ENCODE assay signal across 9 cellular contexts in the genomic region with DNA sequence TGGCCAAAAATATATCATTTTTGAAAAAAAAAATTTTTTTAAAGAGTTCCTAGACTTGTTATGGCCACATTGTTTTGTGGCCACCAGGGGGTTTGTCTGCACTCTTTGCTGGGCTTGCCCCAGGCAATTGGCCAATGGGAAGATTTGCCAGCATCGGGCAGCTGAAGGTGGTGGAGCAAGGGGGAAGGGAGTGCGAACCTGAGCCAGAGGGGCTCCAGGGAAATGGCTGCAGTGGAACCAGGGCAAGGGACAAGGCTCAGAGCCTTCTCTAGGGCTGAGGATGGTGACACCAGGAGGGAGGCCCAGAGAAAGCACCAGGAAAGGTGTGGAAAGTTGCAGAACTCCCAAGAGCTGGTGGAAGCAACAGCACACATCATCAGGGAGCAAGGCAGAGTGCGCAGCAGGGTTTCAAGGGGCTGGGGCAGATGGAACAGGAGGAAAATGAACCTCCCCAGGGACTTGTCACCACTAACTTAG. TPM values are rescaled to one million over a fixed set of nuclear protein-coding genes. Genes with fewer than 3 reads are reported as not detected.
DNase-seq lines count a peak whose midpoint lies in the region; ATAC-seq, FAIRE-seq and TF ChIP-seq lines count a peak whose summit lies in the region.
"Had no signal": no experiment of that assay in that cellular context is flagged by ENCODE, and none has a peak within 500 bp of the region (broad histone marks: within the 10 kb centered on the region; RNA-seq: fewer than 3 reads in every experiment).

No MANE protein-coding gene starts in this region.

- H4K20me1 ChIP-seq in MM.1S (ENCODE audit: insufficient read depth, low read length) (no peaks in the 10 kb centered on the region), GM12878 (ENCODE audit: control insufficient read depth, insufficient read depth) (no peaks in the 10 kb centered on the region)

- H2AFZ ChIP-seq in MM.1S (ENCODE audit: low read length) (no peak overlapping the region), GM12878 (ENCODE audit: control insufficient read depth, low read depth, low read length) (no peak overlapping the region)

- no peaks in the 10 kb centered on the region for H3K36me3 Mint-ChIP-seq in activated naive CD4-positive, alpha-beta T cell treated with anti-CD3 and anti-CD28 coated beads, Interleukin-2, amount 50 U/mL, for 72 hours

- no peak overlapping the region for H3K4me2 ChIP-seq in MM.1S (ENCODE audit: low read depth, low read length)
- H3K4me2 ChIP-seq in GM12878 (ENCODE audit: control insufficient read depth, insufficient read depth) = no peak overlapping the region

- 76% methylated on average over 3 of the region's 3 CpGs for WGBS in GM12878 (ENCODE audit: insufficient coverage, insufficient replicate concordance, low lambda C conversion rate, missing lambda C conversion rate)
- WGBS in right lobe of liver (ENCODE audit: insufficient coverage, low coverage, low lambda C conversion rate, missing lambda C conversion rate) = 26% methylated on average over 3 of the region's 3 CpGs

- CTCF ChIA-PET in GM12878 (lab: Yijun Ruan, JAX) = interaction anchor here (0.8 to 2.4 kb wide), 10 partner anchors 10 to 285 kb away, joined by 3 to 10 read pairs (median 4); no protein-coding TSS in a partner anchor

- TF ChIP-seq RAD21 in GM12878 (IDR thresholded peaks at IDR 0.05; ENCODE audit: insufficient read depth, low read depth, low read length) = peak; percentile 61

- H3K27me3 ChIP-seq in MM.1S (replicated peaks; ENCODE audit: insufficient read depth, low read length) (no peaks in the 10 kb centered on the region), GM12878 (replicated peaks in 1 of 2; ENCODE audit: control insufficient read depth in 2 of 2, insufficient read depth in 2 of 2, low read length in 1 of 2) (no peaks in the 10 kb centered on the region), right lobe of liver (no peaks in the 10 kb centered on the region)

- H3K79me2 ChIP-seq in MM.1S (ENCODE audit: low read length) = no peaks in the 10 kb centered on the region
- no peaks in the 10 kb centered on the region for H3K79me2 ChIP-seq in GM12878 (ENCODE audit: control insufficient read depth, insufficient read depth, low read length)

- RAD21 ChIA-PET in GM12878 (lab: Charles Lee; ENCODE audit: unreplicated experiment) = interaction anchor here (0.6 to 2.0 kb wide), 10 partner anchors 17 to 372 kb away, joined by 3 to 7 read pairs (median 4); no protein-coding TSS in a partner anchor

- POLR2A ChIA-PET in GM12878 (lab: Charles Lee) = no interaction called here

- TF ChIP-seq EP300 in GM12878 (IDR thresholded peaks at IDR 0.05; ENCODE audit: borderline replicate concordance in 1 of 2, control insufficient read depth in 1 of 2, low read depth in 2 of 2, low read length in 2 of 2) = no peak

- peak; percentile 27 for TF ChIP-seq CTCF in MM.1S (IDR thresholded peaks at IDR 0.05; ENCODE audit: low read length)
- TF ChIP-seq CTCF in GM12878 (IDR thresholded peaks at IDR 0.05 in 2 of 3, conservative IDR thresholded peaks at IDR 0.05 in 1 of 3; ENCODE audit: control insufficient read depth in 2 of 3, extremely low read depth in 1 of 3, insufficient read depth in 1 of 3, low read depth in 3 of 3, low read length in 3 of 3) = peak; percentile 35 to 47 (median 43); a peak in 5 of 6 replicates
- peak; percentile 60 to 67 (median 61) for TF ChIP-seq CTCF in right lobe of liver (IDR thresholded peaks at IDR 0.05)

- H3K36me3 ChIP-seq in MM.1S (replicated peaks; ENCODE audit: insufficient read depth, low read length) (no peaks in the 10 kb centered on the region), GM12878 (ENCODE audit: control insufficient read depth in 2 of 2, insufficient read depth in 2 of 2, low read length in 1 of 2) (no peaks in the 10 kb centered on the region), right lobe of liver (no peaks in the 10 kb centered on the region)

- H3K9ac ChIP-seq in MM.1S (ENCODE audit: low read length) (no peak overlapping the region), GM12878 (ENCODE audit: control insufficient read depth, insufficient read depth, low read length) (no peak overlapping the region)

- intact Hi-C loops in GM12878 (cut with micrococcal nuclease; ENCODE audit: unreplicated experiment) = no loop called here
- intact Hi-C loops in right lobe of liver (cut with DNase I) = no loop called here

- no peak overlapping the region for H3K27ac Mint-ChIP-seq in activated naive CD4-positive, alpha-beta T cell treated with anti-CD3 and anti-CD28 coated beads, Interleukin-2, amount 50 U/mL, for 72 hours

- H3K9me2 ChIP-seq in MM.1S (replicated peaks; ENCODE audit: insufficient read depth, low read length) = no peaks in the 10 kb centered on the region

- TF ChIP-seq POLR2A in GM12878 (IDR thresholded peaks at IDR 0.05; ENCODE audit: low read depth, low read length) (no peak), right lobe of liver (IDR thresholded peaks at IDR 0.05) (no peak)

- H3K27ac ChIP-seq in MM.1S (ENCODE audit: low read length) = no peak overlapping the region
- H3K27ac ChIP-seq in GM12878 (ENCODE audit: control insufficient read depth, insufficient read depth) = no peak overlapping the region
- no peak overlapping the region for H3K27ac ChIP-seq in right lobe of liver

- peaks cover 24% of the 10 kb centered on the region for H3F3A ChIP-seq in MM.1S (ENCODE audit: insufficient read depth, low read length)

- in situ Hi-C loops in GM12878 (cut with MboI) = no loop called here

- H3K9me3 ChIP-seq in MM.1S (replicated peaks; ENCODE audit: insufficient read depth, low read length) = no peaks in the 10 kb centered on the region
- no peaks in the 10 kb centered on the region; the same call in 1 of the 3 replicates for H3K9me3 ChIP-seq in GM12878 (replicated peaks; ENCODE audit: control insufficient read depth, insufficient read depth, low read length)
- H3K9me3 ChIP-seq in right lobe of liver = no peaks in the 10 kb centered on the region

- peaks cover 27% of the 10 kb centered on the region for H3K4me1 ChIP-seq in MM.1S (ENCODE audit: low read length)
- peaks cover 27% of the 10 kb centered on the region for H3K4me1 ChIP-seq in GM12878 (ENCODE audit: control insufficient read depth, insufficient read depth, low read length)
- H3K4me1 ChIP-seq in right lobe of liver = peaks cover 0 to 11% (median 4%) of the 10 kb centered on the region in 4 donors

- DNase-seq in EH (ENCODE audit: low read depth) (peak; percentile 65), MM.1S (no peak), GM12878 (ENCODE audit: low read depth, low spot score) (no peak), right lobe of liver (peak; percentile 69 to 79 (median 71)), NCI-H2081 treated with DMSO at 0.1 percent for 48 hours (lab: John Stamatoyannopoulos, UW) (no peak)
- DNase-seq in activated CD8-positive, alpha-beta memory T cell treated with anti-CD3 and anti-CD28 coated beads for 24 hours = no peak
- no peak for DNase-seq in activated naive CD4-positive, alpha-beta T cell treated with anti-CD3 and anti-CD28 coated beads, Interleukin-2, amount 50 U/mL, for 72 hours (ENCODE audit: low spot score in 2 of 2)

- H3K9me3 Mint-ChIP-seq in activated naive CD4-positive, alpha-beta T cell treated with anti-CD3 and anti-CD28 coated beads, Interleukin-2, amount 50 U/mL, for 72 hours = peaks cover 4 to 5% of the 10 kb centered on the region in 2 donors

- H3K4me3 ChIP-seq in MM.1S (ENCODE audit: low read length) (no peak overlapping the region), GM12878 (no peak overlapping the region), right lobe of liver (no peak overlapping the region)

- peak; percentile 59 for ATAC-seq in GM12878
- ATAC-seq in right lobe of liver = peak; percentile 72 to 86 (median 80)
- no peak for ATAC-seq in HG03095 (IDR thresholded peaks at IDR 0.05; ENCODE audit: unreplicated experiment)
- ATAC-seq in activated naive CD4-positive, alpha-beta T cell treated with anti-CD3 and anti-CD28 coated beads, Interleukin-2, amount 50 U/mL, for 72 hours = no peak

- SMC1A ChIA-PET in GM12878 (lab: Charles Lee; ENCODE audit: uncharacterized antibody, unreplicated experiment) = interaction anchor here (0.8 to 3.6 kb wide), 7 partner anchors 11 to 286 kb away, joined by 3 to 25 read pairs (median 4); a partner anchor contains a TSS

- BruUV-seq in GM12878 (replicated peaks; lab: Mats Ljungman, UMichigan) = no TSS peak

- no peak for FAIRE-seq in GM12878 (lab: Jason Lieb, UNC)
- FAIRE-seq: islet of Langerhans had no signal

TF ChIP-seq in GM12878, 131 proteins besides CTCF, POLR2A, EP300 and RAD21:
- TF ChIP-seq SMC3 (IDR thresholded peaks at IDR 0.05; ENCODE audit: borderline replicate concordance, low read length) = peak; percentile 40; the same call in 1 of the 2 replicates
- no peak for TF ChIP-seq NBN (IDR thresholded peaks at IDR 0.05)
- no peak for TF ChIP-seq SIN3A (IDR thresholded peaks at IDR 0.05; ENCODE audit: low read depth, low read length)

RNA-seq across cellular contexts. Expression of a gene that starts 15.5 kb away (rescaled TPM):
- 68.0 and 69.9 TPM in 2 replicates for total RNA-seq in GM12878 (2013; cell fraction: nucleolus; rRNA removed)
- total RNA-seq in GM12878 (2014; rRNA removed) (4.6 and 5.1 TPM in 2 replicates), GM12878 (2014; rRNA removed; fragmentation: Illumina TruSeq; extraction: Trizol) (5.4 and 6.3 TPM in 2 replicates), GM12878 (2021) (41.7 and 43.2 TPM in 2 replicates), right lobe of liver (10 to 100 TPM; 12.2 to 23.0 (median 16.5) TPM)
- polyA plus RNA-seq in GM12878 (2011; ENCODE audit: low read depth) = 8.0 TPM
- polyA plus RNA-seq in GM12878 (2011; rRNA removed) (2.1 and 3.8 TPM in 2 replicates), GM12878 (2014; fragmentation: Illumina TruSeq; extraction: Trizol) (13.6 and 16.8 TPM in 2 replicates), GM12878 (2014; fragmentation: Nextera tagmentation; extraction: Ambion mirVana) (1 to 10 TPM; 1.4 to 1.7 TPM), GM12878 (2014; rRNA removed) (11.3 and 12.8 TPM in 2 replicates), GM12878 (2016; fragmentation: Nextera tagmentation; extraction: Ambion mirVana) (1 to 10 TPM; 1.2 to 1.5 TPM)
- 7.6 and 13.2 TPM in 2 replicates for polyA plus RNA-seq in GM12878 (2011; cell fraction: cytosol; rRNA removed)
- 20.8 and 26.8 TPM in 2 replicates for polyA plus RNA-seq in GM12878 (2011; cell fraction: nucleus; rRNA removed)
- 18.2 and 19.7 TPM in 2 replicates for polyA plus RNA-seq in GM12878 (2012)
- 13.8 and 19.1 TPM in 2 replicates for polyA minus RNA-seq in GM12878 (2011; rRNA and poly(A)+ RNA removed)
- 15.9 and 18.3 TPM in 2 replicates for polyA minus RNA-seq in GM12878 (2011; cell fraction: cytosol; rRNA and poly(A)+ RNA removed)
- 13.7 and 25.9 TPM in 2 replicates for polyA minus RNA-seq in GM12878 (2011; cell fraction: nucleus; rRNA and poly(A)+ RNA removed)
- total RNA-seq in activated naive CD4-positive, alpha-beta T cell treated with anti-CD3 and anti-CD28 coated beads, Interleukin-2, amount 50 U/mL, for 72 hours = 10 to 100 TPM; 35.5 to 51.5 TPM

Comparison
In these comparisons a context has a peak if more than half of its experiments do, and no peak if none do; other contexts are left out.
1. DNase-seq: peak in EH (single experiment) and right lobe of liver (3 of 3); none in MM.1S (single experiment), GM12878 (single experiment), NCI-H2081 treated with DMSO at 0.1 percent for 48 hours (single experiment), activated CD8-positive, alpha-beta memory T cell treated with anti-CD3 and anti-CD28 coated beads for 24 hours (single experiment) and activated naive CD4-positive, alpha-beta T cell treated with anti-CD3 and anti-CD28 coated beads, Interleukin-2, amount 50 U/mL, for 72 hours (0 of 2).
2. ATAC-seq: peak in GM12878 (single experiment) and right lobe of liver (4 of 4); none in HG03095 (single experiment) and activated naive CD4-positive, alpha-beta T cell treated with anti-CD3 and anti-CD28 coated beads, Interleukin-2, amount 50 U/mL, for 72 hours (0 of 2).
3. Peak in every context shown above with its lines, with median percentiles within 50 percentile points of each other: CTCF ChIP-seq.